34 cellular contexts compared by ENCODE assay signal in genomic region chr1:183686228-183686627, GRCh38. TPM values are rescaled to one million over a fixed set of nuclear protein-coding genes. Genes with fewer than 3 reads are reported as not detected.
"Had no signal": no experiment of that assay in that cellular context is flagged by ENCODE, and none has a peak within 500 bp of the region (broad histone marks: within the 10 kb centered on the region; RNA-seq: fewer than 3 reads in every experiment).

No MANE protein-coding gene starts in this region.

- H3K9me3 ChIP-seq: colonic mucosa, esophagus squamous epithelium, gastrocnemius medialis, heart right ventricle, left lung, lower lobe of right lung, mucosa of descending colon had no signal

- ATAC-seq: effector memory CD8-positive, alpha-beta T cell; esophagus mucosa; gastrocnemius medialis; heart right ventricle; left cardiac atrium; left lung; left ventricle myocardium superior; lower lobe of right lung; mucosa of descending colon had no signal

- FAIRE-seq: endometrium, islet of Langerhans, keratinocyte had no signal

- H3K27ac ChIP-seq: colonic mucosa, epithelial cell of prostate, esophagus squamous epithelium, gastrocnemius medialis, heart right ventricle, left lung, lower lobe of right lung had no signal

- DNase-seq: colonic mucosa; cortex of kidney; effector CD8-positive, alpha-beta T cell; effector memory CD8-positive, alpha-beta T cell; endodermal cell; erythroblast; esophagus squamous epithelium; foreskin fibroblast; foreskin melanocyte; gastrocnemius medialis; glutamatergic neuron; head of caudate nucleus; heart right ventricle; hippocampal formation; left cardiac atrium; left lung; left ventricle myocardium superior; lower lobe of right lung; mesenchymal stem cell; mucosa of descending colon; naive B cell had no signal

- H3K36me3 ChIP-seq: colonic mucosa, esophagus squamous epithelium, gastrocnemius medialis, heart right ventricle, left lung, lower lobe of right lung had no signal

- H3K27me3 ChIP-seq: colonic mucosa, esophagus squamous epithelium, gastrocnemius medialis, heart right ventricle, left lung had no signal

- H3K4me3 ChIP-seq: colonic mucosa, esophagus squamous epithelium, gastrocnemius medialis, heart right ventricle, left lung, lower lobe of right lung, mucosa of descending colon had no signal

- H3K4me1 ChIP-seq: colonic mucosa, esophagus squamous epithelium, gastrocnemius medialis, left lung, lower lobe of right lung had no signal

RNA-seq across cellular contexts. Expression of gene APOBEC4, which starts 33.1 kb away (rescaled TPM):
- total RNA-seq: colonic mucosa, dermis microvascular lymphatic vessel endothelial cell, endodermal cell, esophagus mucosa, esophagus squamous epithelium, gastrocnemius medialis, glomerular endothelial cell, heart right ventricle, kidney epithelial cell, left cardiac atrium, left ventricle myocardium superior, lower leg skin, lung microvascular endothelial cell, mesenteric fat pad, mesothelial cell of epicardium, myocyte had no signal
- polyA plus RNA-seq: heart right ventricle, keratinocyte had no signal
